12 cellular contexts compared by ENCODE assay signal in genomic region chr6:110509617-110510231, GRCh38. TPM values are rescaled to one million over a fixed set of nuclear protein-coding genes. Genes with fewer than 3 reads are reported as not detected.
DNase-seq lines count a peak whose midpoint lies in the region; ATAC-seq and TF ChIP-seq lines count a peak whose summit lies in the region.
"Had no signal": no experiment of that assay in that cellular context is flagged by ENCODE, and none has a peak within 500 bp of the region (broad histone marks: within the 10 kb centered on the region; RNA-seq: fewer than 3 reads in every experiment).

No MANE protein-coding gene starts in this region.

- intact Hi-C loops in PC-3 (cut with micrococcal nuclease): no loop called here
- intact Hi-C loops in naive thymus-derived CD4-positive, alpha-beta T cell (cut with micrococcal nuclease): no loop called here

- H3K79me2 ChIP-seq in PC-3 (ENCODE audit: low read length): no peaks in the 10 kb centered on the region

- peak overlapping the region; percentile 42 for H3K4me2 ChIP-seq in PC-3 (ENCODE audit: low read length)

- no peak for TF ChIP-seq CTCF in PC-3 (conservative IDR thresholded peaks at IDR 0.05; ENCODE audit: low read depth, low read length)
- TF ChIP-seq CTCF in Peyer's patch (IDR thresholded peaks at IDR 0.05): no peak

- BruUV-seq in PC-3 (replicated peaks; lab: Mats Ljungman, UMichigan): no TSS peak

- POLR2A ChIA-PET in PC-3 (lab: Charles Lee; ENCODE audit: unreplicated experiment): no interaction called here
- POLR2A ChIA-PET in naive thymus-derived CD4-positive, alpha-beta T cell (lab: Charles Lee): no interaction called here

- H3K36me3 ChIP-seq in PC-3 (ENCODE audit: low read depth, low read length) (no peaks in the 10 kb centered on the region), Peyer's patch (no peaks in the 10 kb centered on the region)
- no peaks in the 10 kb centered on the region for H3K36me3 ChIP-seq in naive thymus-derived CD4-positive, alpha-beta T cell (ENCODE audit: control insufficient read depth in 2 of 3, insufficient read depth in 3 of 3, low read length in 3 of 3)
- H3K36me3 ChIP-seq: gastroesophageal sphincter had no signal

- H3K9ac ChIP-seq in PC-3 (ENCODE audit: low read length): no peak overlapping the region

- peak; percentile 92 for ATAC-seq in PC-3
- ATAC-seq in naive thymus-derived CD4-positive, alpha-beta T cell: peak; percentile 34
- ATAC-seq in HG02884 (IDR thresholded peaks at IDR 0.05; ENCODE audit: unreplicated experiment): no peak
- no peak for ATAC-seq in HG03457 (IDR thresholded peaks at IDR 0.05; ENCODE audit: unreplicated experiment)
- ATAC-seq: gastroesophageal sphincter had no signal

- H3K4me1 ChIP-seq in PC-3 (ENCODE audit: insufficient read depth, low read length) (peaks cover 37% of the 10 kb centered on the region), Peyer's patch (peaks cover 0 to 5% (median 0%) of the 10 kb centered on the region in 4 donors)
- H3K4me1 ChIP-seq in naive thymus-derived CD4-positive, alpha-beta T cell (ENCODE audit: control insufficient read depth in 2 of 2, insufficient read depth in 2 of 2, low read length in 2 of 2): no peaks in the 10 kb centered on the region

- no peaks in the 10 kb centered on the region for H4K20me1 ChIP-seq in PC-3 (ENCODE audit: low read length)

- no peak overlapping the region for H3K27ac Mint-ChIP-seq in naive thymus-derived CD4-positive, alpha-beta T cell

- H3K27me3 ChIP-seq in PC-3 (ENCODE audit: low read length) (no peaks in the 10 kb centered on the region), Peyer's patch (no peaks in the 10 kb centered on the region)
- no peaks in the 10 kb centered on the region for H3K27me3 ChIP-seq in naive thymus-derived CD4-positive, alpha-beta T cell (ENCODE audit: control insufficient read depth in 2 of 2, insufficient read depth in 2 of 2, low read length in 2 of 2)
- H3K27me3 ChIP-seq: gastroesophageal sphincter had no signal

- H3K4me3 ChIP-seq in PC-3 (ENCODE audit: low read length) (no peak overlapping the region), Peyer's patch (no peak overlapping the region)
- no peak overlapping the region for H3K4me3 ChIP-seq in naive thymus-derived CD4-positive, alpha-beta T cell (ENCODE audit: low read length)
- H3K4me3 ChIP-seq: gastroesophageal sphincter had no signal

- no peaks in the 10 kb centered on the region for H3F3A ChIP-seq in PC-3 (ENCODE audit: low read length, unreplicated experiment)

- TF ChIP-seq POLR2A in Peyer's patch (IDR thresholded peaks at IDR 0.05): no peak

- no peaks in the 10 kb centered on the region for H3K9me2 ChIP-seq in PC-3 (replicated peaks; ENCODE audit: low read length)

- H3K4me1 Mint-ChIP-seq in naive thymus-derived CD4-positive, alpha-beta T cell: no peaks in the 10 kb centered on the region

- DNase-seq in GF-D8 (lab: John Stamatoyannopoulos, UW) (peak; percentile 8), PC-3 (peak; percentile 94), dermis blood vessel endothelial cell (peak; percentile 85), NCI-H774 (lab: John Stamatoyannopoulos, UW) (no peak), Peyer's patch (no peak)
- DNase-seq in naive thymus-derived CD4-positive, alpha-beta T cell: no peak
- DNase-seq: activated naive CD4-positive, alpha-beta T cell treated with Interleukin-2 at 50 U/mL for 16 hours; GDM1; NCI-H2081 treated with DMSO at 0.1 percent for 48 hours had no signal

- peaks cover 0 to 18% (median 15%) of the 10 kb centered on the region in 5 donors for H3K27me3 Mint-ChIP-seq in naive thymus-derived CD4-positive, alpha-beta T cell

- H3K27ac ChIP-seq in PC-3 (ENCODE audit: low read length) (peak overlapping the region; percentile 69), Peyer's patch (no peak overlapping the region)
- no peak overlapping the region for H3K27ac ChIP-seq in naive thymus-derived CD4-positive, alpha-beta T cell (ENCODE audit: low read depth, low read length)
- H3K27ac ChIP-seq: gastroesophageal sphincter had no signal

- no peaks in the 10 kb centered on the region for H3K36me3 Mint-ChIP-seq in naive thymus-derived CD4-positive, alpha-beta T cell

- H3K9me3 ChIP-seq in PC-3 (ENCODE audit: low read length) (no peaks in the 10 kb centered on the region), Peyer's patch (no peaks in the 10 kb centered on the region)
- H3K9me3 ChIP-seq in naive thymus-derived CD4-positive, alpha-beta T cell (ENCODE audit: control insufficient read depth in 2 of 3, low read length in 3 of 3): no peaks in the 10 kb centered on the region
- H3K9me3 ChIP-seq: gastroesophageal sphincter had no signal

- CTCF ChIA-PET in PC-3 (lab: Charles Lee): no interaction called here
- CTCF ChIA-PET in naive thymus-derived CD4-positive, alpha-beta T cell (lab: Charles Lee): no interaction called here

- H2AFZ ChIP-seq in PC-3 (ENCODE audit: low read length): no peak overlapping the region

- H3K9me3 Mint-ChIP-seq in naive thymus-derived CD4-positive, alpha-beta T cell: peaks cover 0 to 7% (median 1%) of the 10 kb centered on the region in 11 donors

- no peak overlapping the region for H3K4me3 Mint-ChIP-seq in naive thymus-derived CD4-positive, alpha-beta T cell

RNA-seq across cellular contexts. Expression of gene SLC22A16, which starts 33.3 kb away (rescaled TPM):
- total RNA-seq in PC-3 (2014; rRNA removed): not detected in 2 replicates
- not detected in 2 replicates for total RNA-seq in dermis blood vessel endothelial cell
- total RNA-seq in naive thymus-derived CD4-positive, alpha-beta T cell: 1 to 10 TPM in 1 of 5 experiments, under 1 TPM in 1, not detected in 3; 0.29 to 2.1 TPM
- polyA plus RNA-seq in naive thymus-derived CD4-positive, alpha-beta T cell: not detected
- total RNA-seq in Peyer's patch: not detected

Comparison
In these comparisons a context has a peak if more than half of its experiments do, and no peak if none do; other contexts are left out.
1. DNase-seq: peak in GF-D8 (single experiment), PC-3 (single experiment) and dermis blood vessel endothelial cell (single experiment); none in naive thymus-derived CD4-positive, alpha-beta T cell (0 of 9), NCI-H774 (single experiment) and Peyer's patch (0 of 3).
2. ATAC-seq: peak in PC-3 (single experiment) and naive thymus-derived CD4-positive, alpha-beta T cell (single experiment); none in HG02884 (single experiment) and HG03457 (single experiment).